Comparison of ENCODE assay signal across 32 cellular contexts in genomic region chr2:100949377-100949776, GRCh38.
"Had no signal": no experiment of that assay in that cellular context is flagged by ENCODE, and none has a peak within 500 bp of the region (broad histone marks: within the 10 kb centered on the region; RNA-seq: fewer than 3 reads in every experiment).

No MANE protein-coding gene starts in this region.

- H3K27me3 ChIP-seq: adrenal gland, body of pancreas, colonic mucosa, esophagus squamous epithelium, gastroesophageal sphincter, heart right ventricle, hepatocyte had no signal

- H3K36me3 ChIP-seq: adrenal gland, colonic mucosa, WERI-Rb-1 had no signal

- H3K4me3 ChIP-seq: adrenal gland, body of pancreas, colonic mucosa, esophagus squamous epithelium, gastroesophageal sphincter, heart right ventricle, hepatocyte had no signal

- H3K36me3 Mint-ChIP-seq: activated CD4-positive, alpha-beta memory T cell treated with anti-CD3 and anti-CD28 coated beads for 36 hours; activated CD8-positive, alpha-beta memory T cell treated with anti-CD3 and anti-CD28 coated beads, Interleukin-2, amount 10 ng/mL, durations not matched to agents 7 days and 5 days had no signal

- DNase-seq: activated CD4-positive, alpha-beta memory T cell treated with anti-CD3 and anti-CD28 coated beads for 36 hours; activated CD4-positive, alpha-beta T cell treated with anti-CD3 and anti-CD28 coated beads for 36 hours; activated CD4-positive, alpha-beta T cell treated with anti-CD3 and anti-CD28 coated beads, Interleukin-2, amount 10 ng/mL, durations not matched to agents 24 days and 14 days; activated CD4-positive, CD25-positive, alpha-beta regulatory T cell; activated CD4-positive, CD25-positive, alpha-beta regulatory T cell treated with anti-CD3 and anti-CD28 coated beads, Interleukin-2, amount 50 U/mL, for 72 hours; activated CD8-positive, alpha-beta memory T cell treated with anti-CD3 and anti-CD28 coated beads, Interleukin-2, amount 10 ng/mL, durations not matched to agents 7 days and 5 days; activated CD8-positive, alpha-beta memory T cell treated with anti-CD3 and anti-CD28 coated beads, Interleukin-2, amount 50 U/mL, for 4 hours; activated CD8-positive, alpha-beta T cell treated with anti-CD3 and anti-CD28 coated beads, Interleukin-2, amount 10 ng/mL, durations not matched to agents 7 days and 5 days; activated effector memory CD4-positive, alpha-beta T cell treated with anti-CD3 and anti-CD28 coated beads, Interleukin-2, amount 50 U/mL, for 16 hours; activated naive CD4-positive, alpha-beta T cell treated with anti-CD3 and anti-CD28 coated beads for 36 hours; activated naive CD8-positive, alpha-beta T cell treated with anti-CD3 and anti-CD28 coated beads for 36 hours; activated naive CD8-positive, alpha-beta T cell treated with anti-CD3 and anti-CD28 coated beads, Interleukin-2, amount 50 U/mL, for 24 hours; activated T-cell treated with anti-CD3 and anti-CD28 coated beads, Interleukin-2, amount 50 U/mL, for 1 hour; activated T-cell treated with anti-CD3 and anti-CD28 coated beads, Interleukin-2, amount 50 U/mL, for 48 hours; adrenal gland; body of pancreas; central memory CD4-positive, alpha-beta T cell; cerebellar nuclear complex; colonic mucosa; effector CD8-positive, alpha-beta T cell; esophagus squamous epithelium; foreskin melanocyte; heart right ventricle; T1000; WERI-Rb-1 had no signal

- H3K4me1 ChIP-seq: adrenal gland, colonic mucosa, gastroesophageal sphincter, heart right ventricle had no signal

- H2AFZ ChIP-seq: hepatocyte had no signal

- H3K79me2 ChIP-seq: hepatocyte had no signal

- H3K27ac ChIP-seq: adrenal gland, body of pancreas, colonic mucosa, epithelial cell of prostate, esophagus squamous epithelium, gastroesophageal sphincter, heart right ventricle, hepatocyte, WERI-Rb-1 had no signal

- H3K27me3 Mint-ChIP-seq: activated CD4-positive, alpha-beta T cell treated with anti-CD3 and anti-CD28 coated beads for 36 hours; activated naive CD4-positive, alpha-beta T cell treated with anti-CD3 and anti-CD28 coated beads, Interleukin-2, amount 50 U/mL, for 24 hours; activated naive CD8-positive, alpha-beta T cell treated with anti-CD3 and anti-CD28 coated beads for 36 hours; activated naive CD8-positive, alpha-beta T cell treated with anti-CD3 and anti-CD28 coated beads, Interleukin-2, amount 50 U/mL, for 24 hours had no signal

- H3K27ac Mint-ChIP-seq: activated CD4-positive, alpha-beta memory T cell treated with anti-CD3 and anti-CD28 coated beads for 36 hours; activated CD4-positive, alpha-beta T cell treated with anti-CD3 and anti-CD28 coated beads for 36 hours; activated CD4-positive, alpha-beta T cell treated with anti-CD3 and anti-CD28 coated beads, Interleukin-2, amount 10 ng/mL, durations not matched to agents 24 days and 14 days; activated CD8-positive, alpha-beta memory T cell treated with anti-CD3 and anti-CD28 coated beads, Interleukin-2, amount 10 ng/mL, durations not matched to agents 7 days and 5 days; activated CD8-positive, alpha-beta T cell treated with anti-CD3 and anti-CD28 coated beads, Interleukin-2, amount 10 ng/mL, durations not matched to agents 7 days and 5 days; activated naive CD4-positive, alpha-beta T cell treated with anti-CD3 and anti-CD28 coated beads for 36 hours; activated naive CD4-positive, alpha-beta T cell treated with anti-CD3 and anti-CD28 coated beads, Interleukin-2, amount 50 U/mL, for 24 hours; activated naive CD8-positive, alpha-beta T cell treated with anti-CD3 and anti-CD28 coated beads for 36 hours; activated naive CD8-positive, alpha-beta T cell treated with anti-CD3 and anti-CD28 coated beads, Interleukin-2, amount 50 U/mL, for 24 hours; activated T-helper 1 cell treated with anti-CD3 and anti-CD28 coated beads, Interleukin-12 subunit alpha, Interleukin-12 subunit beta, Interleukin-2, Interleukin-4 antibody, amounts not matched to agents 30 ng/mL and 10 ng/mL and 1 ng/mL, durations not matched to agents 14 hours and 24 hours and 36 hours; activated T-helper 2 cell treated with anti-CD3 and anti-CD28 coated beads, Interferon-gamma antibody, Interleukin-2, Interleukin-4, amounts not matched to agents 10 μg/mL and 5 μg/mL and 100 μg/mL, durations not matched to agents 14 hours and 24 hours and 36 hours; T-helper 2 cell treated with Interferon-gamma antibody and Interleukin-4, amounts not matched to agents 5 μg/mL and 100 μg/mL, for 36 hours had no signal

- H3K4me2 ChIP-seq: hepatocyte had no signal

- H3K4me3 Mint-ChIP-seq: activated CD4-positive, alpha-beta memory T cell treated with anti-CD3 and anti-CD28 coated beads for 36 hours; activated CD4-positive, alpha-beta T cell treated with anti-CD3 and anti-CD28 coated beads for 36 hours; activated CD4-positive, alpha-beta T cell treated with anti-CD3 and anti-CD28 coated beads, Interleukin-2, amount 10 ng/mL, durations not matched to agents 24 days and 14 days; activated CD8-positive, alpha-beta memory T cell treated with anti-CD3 and anti-CD28 coated beads, Interleukin-2, amount 10 ng/mL, durations not matched to agents 7 days and 5 days; activated CD8-positive, alpha-beta T cell treated with anti-CD3 and anti-CD28 coated beads, Interleukin-2, amount 10 ng/mL, durations not matched to agents 7 days and 5 days; activated naive CD4-positive, alpha-beta T cell treated with anti-CD3 and anti-CD28 coated beads for 36 hours; activated naive CD4-positive, alpha-beta T cell treated with anti-CD3 and anti-CD28 coated beads, Interleukin-2, amount 50 U/mL, for 24 hours; activated naive CD8-positive, alpha-beta T cell treated with anti-CD3 and anti-CD28 coated beads for 36 hours; activated naive CD8-positive, alpha-beta T cell treated with anti-CD3 and anti-CD28 coated beads, Interleukin-2, amount 50 U/mL, for 24 hours; activated T-helper 1 cell treated with anti-CD3 and anti-CD28 coated beads, Interleukin-12 subunit alpha, Interleukin-12 subunit beta, Interleukin-2, Interleukin-4 antibody, amounts not matched to agents 30 ng/mL and 10 ng/mL and 1 ng/mL, durations not matched to agents 14 hours and 24 hours and 36 hours; T-helper 2 cell treated with Interferon-gamma antibody and Interleukin-4, amounts not matched to agents 5 μg/mL and 100 μg/mL, for 36 hours had no signal

- H3K9me3 ChIP-seq: adrenal gland, body of pancreas, colonic mucosa, esophagus squamous epithelium, gastroesophageal sphincter, heart right ventricle had no signal

- H3K9me3 Mint-ChIP-seq: activated CD4-positive, alpha-beta memory T cell treated with anti-CD3 and anti-CD28 coated beads for 36 hours; activated CD4-positive, alpha-beta T cell treated with anti-CD3 and anti-CD28 coated beads, Interleukin-2, amount 10 ng/mL, durations not matched to agents 24 days and 14 days; activated naive CD4-positive, alpha-beta T cell treated with anti-CD3 and anti-CD28 coated beads for 36 hours; activated naive CD4-positive, alpha-beta T cell treated with anti-CD3 and anti-CD28 coated beads, Interleukin-2, amount 50 U/mL, for 24 hours; activated naive CD8-positive, alpha-beta T cell treated with anti-CD3 and anti-CD28 coated beads for 36 hours; activated naive CD8-positive, alpha-beta T cell treated with anti-CD3 and anti-CD28 coated beads, Interleukin-2, amount 50 U/mL, for 24 hours; activated T-helper 1 cell treated with anti-CD3 and anti-CD28 coated beads, Interleukin-12 subunit alpha, Interleukin-12 subunit beta, Interleukin-2, Interleukin-4 antibody, amounts not matched to agents 30 ng/mL and 10 ng/mL and 1 ng/mL, durations not matched to agents 14 hours and 24 hours and 36 hours; activated T-helper 2 cell treated with anti-CD3 and anti-CD28 coated beads, Interferon-gamma antibody, Interleukin-2, Interleukin-4, amounts not matched to agents 10 μg/mL and 5 μg/mL and 100 μg/mL, durations not matched to agents 14 hours and 24 hours and 36 hours; T-helper 2 cell treated with Interferon-gamma antibody and Interleukin-4, amounts not matched to agents 5 μg/mL and 100 μg/mL, for 36 hours had no signal
